Comparison of ENCODE assay signal across 13 cellular contexts in the genomic region with DNA sequence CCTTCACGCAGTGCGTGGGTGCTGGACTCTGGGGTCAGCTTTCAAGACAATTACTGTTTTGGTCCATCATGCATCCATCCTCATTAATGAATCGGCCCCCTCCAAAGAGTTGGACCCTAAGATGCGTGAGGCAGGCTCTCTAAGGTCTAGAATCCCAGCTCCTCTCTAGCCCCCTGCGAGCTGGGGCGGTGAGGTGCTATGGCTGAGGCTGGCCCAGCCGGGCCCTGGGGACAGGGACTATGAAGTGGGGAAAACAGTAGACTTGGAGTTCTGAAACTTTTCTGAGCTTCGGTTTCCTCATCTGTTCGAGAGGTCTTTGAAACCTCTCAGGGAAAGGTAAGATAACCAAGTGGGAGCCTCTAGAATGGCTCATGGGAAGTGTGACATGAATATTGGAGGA. TPM values are rescaled to one million over a fixed set of nuclear protein-coding genes. Genes with fewer than 3 reads are reported as not detected.
DNase-seq lines count a peak whose midpoint lies in the region; ATAC-seq, FAIRE-seq and TF ChIP-seq lines count a peak whose summit lies in the region.
"Had no signal": no experiment of that assay in that cellular context is flagged by ENCODE, and none has a peak within 500 bp of the region (broad histone marks: within the 10 kb centered on the region; RNA-seq: fewer than 3 reads in every experiment).

No MANE protein-coding gene starts in this region.

- TF ChIP-seq POLR2A in tibial nerve (IDR thresholded peaks at IDR 0.05): no peak

- no peak for TF ChIP-seq EP300 in tibial nerve (IDR thresholded peaks at IDR 0.05)

- peaks cover 31% of the 10 kb centered on the region for H4K20me1 ChIP-seq in astrocyte (ENCODE audit: insufficient read depth, low read length)

- no peak for FAIRE-seq in astrocyte (lab: Jason Lieb, UNC)
- FAIRE-seq: small intestine had no signal

- H3K27ac ChIP-seq in CD4-positive, alpha-beta T cell (ENCODE audit: low read depth, low read length): no peak overlapping the region
- H3K27ac ChIP-seq in astrocyte (ENCODE audit: low read depth, low read length) (no peak overlapping the region), tibial nerve (no peak overlapping the region)

- H3K9me3 ChIP-seq in CD4-positive, alpha-beta T cell (ENCODE audit: control insufficient read depth, low read length): no peaks in the 10 kb centered on the region
- H3K9me3 ChIP-seq in astrocyte (ENCODE audit: insufficient read depth, low read depth, low read length) (no peaks in the 10 kb centered on the region), tibial nerve (no peaks in the 10 kb centered on the region)

- H3K36me3 ChIP-seq in astrocyte (ENCODE audit: insufficient read depth, low read length) (peaks cover 14% of the 10 kb centered on the region), tibial nerve (peaks cover 0 to 48% (median 32%) of the 10 kb centered on the region in 3 donors)

- no peaks in the 10 kb centered on the region for H3K27me3 ChIP-seq in CD4-positive, alpha-beta T cell (ENCODE audit: control insufficient read depth, insufficient read depth, low read length)
- H3K27me3 ChIP-seq in astrocyte (ENCODE audit: insufficient read depth, low read length): no peaks in the 10 kb centered on the region
- no peaks in the 10 kb centered on the region for H3K27me3 ChIP-seq in tibial nerve

- H3K4me3 Mint-ChIP-seq in CD4-positive, alpha-beta T cell: peak overlapping the region; percentile 95
- H3K4me3 Mint-ChIP-seq in astrocyte (ENCODE audit: unreplicated experiment): peak overlapping the region; percentile 96
- H3K4me3 Mint-ChIP-seq in natural killer cell treated with Interleukin-12 subunit alpha and Interleukin-12 subunit beta and Interleukin-15 and Interleukin-18, amount 100 ng/mL, for 72 hours: peak overlapping the region; percentile 96

- 62 to 75% methylated on average over 9 of the region's 9 CpGs for WGBS in tibial nerve, 2 donors

- H3K4me1 ChIP-seq in astrocyte (ENCODE audit: insufficient read depth, low read length): peaks cover 10% of the 10 kb centered on the region
- H3K4me1 ChIP-seq in tibial nerve: peaks cover 0 to 34% (median 10%) of the 10 kb centered on the region in 4 donors

- H3K36me3 Mint-ChIP-seq in CD4-positive, alpha-beta T cell (ENCODE audit: low read depth): peaks cover 48% of the 10 kb centered on the region
- peaks cover 7% of the 10 kb centered on the region for H3K36me3 Mint-ChIP-seq in astrocyte (ENCODE audit: low read depth, unreplicated experiment)
- H3K36me3 Mint-ChIP-seq in natural killer cell treated with Interleukin-12 subunit alpha and Interleukin-12 subunit beta and Interleukin-15 and Interleukin-18, amount 100 ng/mL, for 72 hours: peaks cover 10% of the 10 kb centered on the region

- DNase-seq in CD4-positive, alpha-beta T cell: no peak
- DNase-seq in HuH-7 (ENCODE audit: low spot score) (peak; percentile 12), astrocyte (ENCODE audit: low read depth) (no peak), tibial nerve (ENCODE audit: low spot score in 2 of 2) (no peak), DMS153 treated with DMSO at 0.1 percent for 48 hours (lab: John Stamatoyannopoulos, UW; ENCODE audit: unreplicated experiment) (no peak), anterior cingulate cortex (lab: John Stamatoyannopoulos, UW) (no peak)
- peak; percentile 58 for DNase-seq in natural killer cell treated with Interleukin-12 subunit alpha and Interleukin-12 subunit beta and Interleukin-15 and Interleukin-18, amount 100 ng/mL, for 72 hours (ENCODE audit: low spot score)
- DNase-seq: activated CD4-positive, alpha-beta T cell treated with anti-CD3 and anti-CD28 coated beads, Interleukin-2, amount 50 U/mL, for 4 hours; left colon; SHP77 had no signal

- no peak overlapping the region for H2AFZ ChIP-seq in astrocyte (ENCODE audit: low read depth, low read length)

- no peak for TF ChIP-seq CTCF in CD4-positive, alpha-beta T cell (IDR thresholded peaks at IDR 0.05)
- TF ChIP-seq CTCF in astrocyte (IDR thresholded peaks at IDR 0.05; ENCODE audit: insufficient read depth, low read depth, low read length): no peak
- no peak for TF ChIP-seq CTCF in tibial nerve (IDR thresholded peaks at IDR 0.05)

- intact Hi-C loops in CD4-positive, alpha-beta T cell (cut with DNase I, micrococcal nuclease): loop anchor here in 1 of 2 experiments (2.0 kb wide), 1 partner anchor 14 kb away; the partner anchor contains the start of gene ATP2A1

- peak overlapping the region; percentile 95 for H3K27ac Mint-ChIP-seq in CD4-positive, alpha-beta T cell
- H3K27ac Mint-ChIP-seq in astrocyte (ENCODE audit: unreplicated experiment): no peak overlapping the region
- H3K27ac Mint-ChIP-seq in natural killer cell treated with Interleukin-12 subunit alpha and Interleukin-12 subunit beta and Interleukin-15 and Interleukin-18, amount 100 ng/mL, for 72 hours: peak overlapping the region; percentile 96 to 98

- peaks cover 30% of the 10 kb centered on the region for H3K4me1 Mint-ChIP-seq in CD4-positive, alpha-beta T cell (ENCODE audit: low read depth)
- peaks cover 9% of the 10 kb centered on the region for H3K4me1 Mint-ChIP-seq in astrocyte (ENCODE audit: low read depth, unreplicated experiment)
- H3K4me1 Mint-ChIP-seq in natural killer cell treated with Interleukin-12 subunit alpha and Interleukin-12 subunit beta and Interleukin-15 and Interleukin-18, amount 100 ng/mL, for 72 hours (ENCODE audit: low read depth in 2 of 2): peaks cover 26% of the 10 kb centered on the region in 2 donors

- H3K4me3 ChIP-seq in astrocyte (ENCODE audit: insufficient read depth, low read depth, low read length) (no peak overlapping the region), tibial nerve (no peak overlapping the region)

- peaks cover 49% of the 10 kb centered on the region for H3K79me2 ChIP-seq in astrocyte (ENCODE audit: insufficient read depth, low read length)

- no peaks in the 10 kb centered on the region for H3K9me3 Mint-ChIP-seq in CD4-positive, alpha-beta T cell
- H3K9me3 Mint-ChIP-seq in astrocyte (ENCODE audit: unreplicated experiment): no peaks in the 10 kb centered on the region
- H3K9me3 Mint-ChIP-seq in natural killer cell treated with Interleukin-12 subunit alpha and Interleukin-12 subunit beta and Interleukin-15 and Interleukin-18, amount 100 ng/mL, for 72 hours: no peaks in the 10 kb centered on the region

- no peak for ATAC-seq in CD4-positive, alpha-beta T cell (ENCODE audit: poor library complexity)
- no peak for ATAC-seq in natural killer cell treated with Interleukin-12 subunit alpha and Interleukin-12 subunit beta and Interleukin-15 and Interleukin-18, amount 100 ng/mL, for 72 hours
- no peak for ATAC-seq in HG02571 (IDR thresholded peaks at IDR 0.05; ENCODE audit: unreplicated experiment)

- CTCF ChIA-PET in CD4-positive, alpha-beta T cell (lab: Charles Lee): interaction anchor here (3.1 kb wide), 1 partner anchor 79 kb away, joined by 15 read pairs; no protein-coding TSS in a partner anchor

- POLR2A ChIA-PET in CD4-positive, alpha-beta T cell (lab: Charles Lee): interaction anchor here (1.4 to 5.9 kb wide), 4 partner anchors 14 to 60 kb away, joined by 4 to 118 read pairs (median 39); partner anchors contain the start of genes ATP2A1, ATXN2L, RABEP2 and TUFM

- peak overlapping the region; percentile 95 for H3K4me2 ChIP-seq in astrocyte (ENCODE audit: low read length)

- no peak overlapping the region for H3K9ac ChIP-seq in astrocyte (ENCODE audit: low read length)

- no peaks in the 10 kb centered on the region for H3K27me3 Mint-ChIP-seq in CD4-positive, alpha-beta T cell
- H3K27me3 Mint-ChIP-seq in astrocyte (ENCODE audit: low read depth, unreplicated experiment): no peaks in the 10 kb centered on the region
- H3K27me3 Mint-ChIP-seq in natural killer cell treated with Interleukin-12 subunit alpha and Interleukin-12 subunit beta and Interleukin-15 and Interleukin-18, amount 100 ng/mL, for 72 hours: no peaks in the 10 kb centered on the region

RNA-seq across cellular contexts. Expression of gene SH2B1, which starts 1.6 kb away (rescaled TPM):
- total RNA-seq in CD4-positive, alpha-beta T cell: 10 to 100 TPM; 50.6 to 58.9 TPM
- total RNA-seq in astrocyte (27.6 and 34.2 TPM in 2 replicates), tibial nerve (10 to 100 TPM; 33.7 to 44.8 (median 43.0) TPM)
- 10 to 100 TPM; 41.6 to 82.8 TPM for total RNA-seq in natural killer cell treated with Interleukin-12 subunit alpha and Interleukin-12 subunit beta and Interleukin-15 and Interleukin-18, amount 100 ng/mL, for 72 hours

RNA-seq across cellular contexts. Expression of gene ATP2A1, which starts 13.0 kb away (rescaled TPM):
- total RNA-seq in CD4-positive, alpha-beta T cell: under 1 TPM; 0.56 to 0.77 TPM
- total RNA-seq in astrocyte: 1.0 and 2.0 TPM in 2 replicates
- total RNA-seq in natural killer cell treated with Interleukin-12 subunit alpha and Interleukin-12 subunit beta and Interleukin-15 and Interleukin-18, amount 100 ng/mL, for 72 hours: 1 to 10 TPM; 1.4 to 5.0 TPM
- under 1 TPM; 0.20 to 0.90 (median 0.21) TPM for total RNA-seq in tibial nerve
- total RNA-seq: HT1080 had no signal

RNA-seq across cellular contexts. Expression of gene TUFM, which starts 19.1 kb away (rescaled TPM):
- total RNA-seq in CD4-positive, alpha-beta T cell: 100 to 1,000 TPM; 102 to 103 TPM
- 136 and 147 TPM in 2 replicates for total RNA-seq in astrocyte
- total RNA-seq in natural killer cell treated with Interleukin-12 subunit alpha and Interleukin-12 subunit beta and Interleukin-15 and Interleukin-18, amount 100 ng/mL, for 72 hours: 100 to 1,000 TPM; 183 to 358 TPM
- total RNA-seq in tibial nerve: 100 to 1,000 TPM in 3 of 4 donors, 10 to 100 TPM in 1; 88.1 to 136 (median 116) TPM

RNA-seq across cellular contexts. Expression of gene ATXN2L, which starts 42.5 kb away (rescaled TPM):
- total RNA-seq in CD4-positive, alpha-beta T cell: 100 to 1,000 TPM; 292 to 304 TPM
- 169 and 191 TPM in 2 replicates for total RNA-seq in astrocyte
- 100 to 1,000 TPM; 263 to 336 TPM for total RNA-seq in natural killer cell treated with Interleukin-12 subunit alpha and Interleukin-12 subunit beta and Interleukin-15 and Interleukin-18, amount 100 ng/mL, for 72 hours
- total RNA-seq in tibial nerve: 100 to 1,000 TPM in 1 of 4 donors, 10 to 100 TPM in 3; 57.6 to 121 (median 87.7) TPM

RNA-seq across cellular contexts. Expression of gene RABEP2, which starts 59.7 kb away (rescaled TPM):
- 10 to 100 TPM; 23.3 to 23.4 TPM for total RNA-seq in CD4-positive, alpha-beta T cell
- total RNA-seq in astrocyte: 18.6 and 19.4 TPM in 2 replicates
- 10 to 100 TPM; 38.4 to 42.5 TPM for total RNA-seq in natural killer cell treated with Interleukin-12 subunit alpha and Interleukin-12 subunit beta and Interleukin-15 and Interleukin-18, amount 100 ng/mL, for 72 hours
- total RNA-seq in tibial nerve: 10 to 100 TPM; 30.3 to 57.0 (median 32.4) TPM

Comparison
In these comparisons a context has a peak if more than half of its experiments do, and no peak if none do; other contexts are left out.
1. DNase-seq: peak in HuH-7 (single experiment) and natural killer cell treated with Interleukin-12 subunit alpha and Interleukin-12 subunit beta and Interleukin-15 and Interleukin-18, amount 100 ng/mL, for 72 hours (single experiment); none in CD4-positive, alpha-beta T cell (0 of 10), astrocyte (single experiment), tibial nerve (0 of 2), DMS153 treated with DMSO at 0.1 percent for 48 hours (single experiment) and anterior cingulate cortex (0 of 58).
2. Peak in every context shown above with its lines, with median percentiles within 50 percentile points of each other: H3K4me3 Mint-ChIP-seq.